Comparison of ENCODE assay signal across 8 cellular contexts in the genomic region with DNA sequence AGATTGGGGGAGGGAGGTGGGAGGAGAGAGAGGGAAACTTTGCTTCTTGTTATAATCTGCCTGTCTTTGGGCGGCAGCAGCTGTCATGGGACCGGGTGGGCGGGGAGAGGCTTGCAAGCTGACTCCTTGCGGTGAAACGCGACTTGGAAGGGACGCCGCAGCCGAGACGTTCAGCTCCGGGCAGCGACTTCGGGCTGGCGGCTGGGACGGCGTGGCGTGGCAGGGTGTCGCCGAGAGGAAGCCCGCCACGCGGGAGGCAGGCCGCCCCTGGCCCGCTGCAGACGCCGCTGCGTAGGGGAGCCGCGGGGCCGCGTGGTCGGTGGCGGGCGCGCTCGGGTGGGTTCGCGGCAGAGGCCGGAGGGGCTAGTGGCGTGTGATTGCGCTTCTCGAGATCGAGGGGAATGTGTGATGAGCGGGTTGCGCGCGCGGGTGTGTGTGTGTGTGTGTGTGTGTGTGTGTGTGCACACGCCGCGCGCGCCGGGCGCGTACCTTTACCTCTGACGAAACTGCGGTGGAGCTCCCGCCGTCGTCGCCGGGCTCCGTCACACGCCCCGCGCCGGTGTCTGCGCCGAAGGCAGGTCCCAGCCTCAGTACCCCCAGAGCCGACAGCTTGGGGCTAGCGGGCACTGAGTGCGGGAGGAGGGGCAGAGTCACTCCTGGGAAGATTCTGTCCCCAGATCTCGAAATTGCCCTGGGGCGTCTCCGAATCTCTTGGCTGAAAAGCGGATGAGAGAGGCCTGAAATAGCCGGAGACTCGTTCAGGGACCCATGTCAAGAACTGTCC. TPM values are rescaled to one million over a fixed set of nuclear protein-coding genes. Genes with fewer than 3 reads are reported as not detected.
DNase-seq lines count a peak whose midpoint lies in the region; ATAC-seq, FAIRE-seq and TF ChIP-seq lines count a peak whose summit lies in the region.

No MANE protein-coding gene starts in this region.

- H3K4me1 ChIP-seq in astrocyte (ENCODE audit: insufficient read depth, low read length), result peaks cover 5% of the 10 kb centered on the region

- peak overlapping the region; percentile 49 for H3K9ac ChIP-seq in astrocyte (ENCODE audit: low read length)

- no peak for TF ChIP-seq CTCF in astrocyte (IDR thresholded peaks at IDR 0.05; ENCODE audit: insufficient read depth, low read depth, low read length)

- peak overlapping the region; percentile 98 for H3K4me2 ChIP-seq in astrocyte (ENCODE audit: low read length)

- H3K79me2 ChIP-seq in astrocyte (ENCODE audit: insufficient read depth, low read length), result no peaks in the 10 kb centered on the region

- H3K27ac ChIP-seq in astrocyte (ENCODE audit: low read depth, low read length), result no peak overlapping the region

- H3K4me3 Mint-ChIP-seq in IgD-negative memory B cell (peak overlapping the region; percentile 91 to 97 (median 95)), T-helper 17 cell (peak overlapping the region; percentile 92), astrocyte (ENCODE audit: unreplicated experiment) (peak overlapping the region; percentile 81)

- FAIRE-seq in astrocyte (lab: Jason Lieb, UNC), result no peak

- H3K9me3 ChIP-seq in T-helper 17 cell (ENCODE audit: control insufficient read depth, low read length, poor library complexity, severe bottlenecking) (no peaks in the 10 kb centered on the region), astrocyte (ENCODE audit: insufficient read depth, low read depth, low read length) (no peaks in the 10 kb centered on the region)

- ATAC-seq in GM21528 (IDR thresholded peaks at IDR 0.05; ENCODE audit: low FRiP score, unreplicated experiment), result peak; percentile 38
- peak; percentile 65 for ATAC-seq in T-helper 17 cell

- peaks cover 4% of the 10 kb centered on the region for H4K20me1 ChIP-seq in astrocyte (ENCODE audit: insufficient read depth, low read length)

- H3K4me3 ChIP-seq in astrocyte (ENCODE audit: insufficient read depth, low read depth, low read length), result peak overlapping the region; percentile 68

- peak; percentile 85 for DNase-seq in D341Med (ENCODE audit: low spot score)
- peak; percentile 50 to 59 (median 50) for DNase-seq in T-helper 17 cell
- peak; percentile 74 for DNase-seq in astrocyte (ENCODE audit: low read depth)
- DNase-seq in hippocampal formation (lab: John Stamatoyannopoulos, UW), result peak; percentile 22 to 25
- DNase-seq in renal cortical epithelial cell (ENCODE audit: low read depth), result peak; percentile 67
- no peak for DNase-seq in SHP77 (lab: John Stamatoyannopoulos, UW)

- H3K36me3 Mint-ChIP-seq in IgD-negative memory B cell, result no peaks in the 10 kb centered on the region
- H3K36me3 Mint-ChIP-seq in T-helper 17 cell (ENCODE audit: low read depth), result no peaks in the 10 kb centered on the region
- H3K36me3 Mint-ChIP-seq in astrocyte (ENCODE audit: low read depth, unreplicated experiment), result peaks cover 3% of the 10 kb centered on the region

- peak overlapping the region; percentile 72 for H2AFZ ChIP-seq in astrocyte (ENCODE audit: low read depth, low read length)

- no peaks in the 10 kb centered on the region for H3K36me3 ChIP-seq in astrocyte (ENCODE audit: insufficient read depth, low read length)

- H3K4me1 Mint-ChIP-seq in IgD-negative memory B cell (peaks cover 15 to 33% (median 22%) of the 10 kb centered on the region in 3 donors), T-helper 17 cell (peaks cover 6% of the 10 kb centered on the region), astrocyte (ENCODE audit: low read depth, unreplicated experiment) (peaks cover 14% of the 10 kb centered on the region)

- H3K27me3 Mint-ChIP-seq in IgD-negative memory B cell (no peaks in the 10 kb centered on the region), T-helper 17 cell (no peaks in the 10 kb centered on the region), astrocyte (ENCODE audit: low read depth, unreplicated experiment) (peaks cover 19% of the 10 kb centered on the region)

- H3K9me3 Mint-ChIP-seq in IgD-negative memory B cell (no peaks in the 10 kb centered on the region), astrocyte (ENCODE audit: unreplicated experiment) (peaks cover 2% of the 10 kb centered on the region)

- H3K27me3 ChIP-seq in astrocyte (ENCODE audit: insufficient read depth, low read length), result peaks cover 2% of the 10 kb centered on the region

- H3K27ac Mint-ChIP-seq in IgD-negative memory B cell, result peak overlapping the region; percentile 87 to 94 (median 92)
- H3K27ac Mint-ChIP-seq in T-helper 17 cell, result peak overlapping the region; percentile 84
- no peak overlapping the region for H3K27ac Mint-ChIP-seq in astrocyte (ENCODE audit: unreplicated experiment)

RNA-seq across cellular contexts. Expression of gene PPARGC1B, which starts 1.7 kb away (rescaled TPM):
- 10.9 TPM for polyA plus RNA-seq in IgD-negative memory B cell
- 1 to 10 TPM; 4.4 to 4.6 TPM for total RNA-seq in T-helper 17 cell
- total RNA-seq in astrocyte, result 3.8 and 4.2 TPM in 2 replicates
- 0.52 and 0.55 TPM in 2 replicates for total RNA-seq in renal cortical epithelial cell

Comparison
In these comparisons a context has a peak if more than half of its experiments do, and no peak if none do; other contexts are left out.
1. DNase-seq: peak in D341Med (single experiment), T-helper 17 cell (3 of 3), astrocyte (single experiment), hippocampal formation (2 of 2) and renal cortical epithelial cell (single experiment); none in SHP77 (0 of 2).
2. Peak in every context shown above with its lines, with median percentiles within 50 percentile points of each other: H3K4me3 Mint-ChIP-seq.